23 cellular contexts compared by ENCODE assay signal in genomic region chr1:65625528-65625927, GRCh38.
"Had no signal": no experiment of that assay in that cellular context is flagged by ENCODE, and none has a peak within 500 bp of the region (broad histone marks: within the 10 kb centered on the region; RNA-seq: fewer than 3 reads in every experiment).

No MANE protein-coding gene starts in this region.

- H3K36me3 Mint-ChIP-seq: memory B cell; naive B cell; neural progenitor cell; stimulated activated memory B cell treated with anti-CD40 and anti-IgM and Interleukin-4, amounts not matched to agents 10 μg/mL and 1 μg/mL and 100 μg/mL, for 72 hours had no signal

- H3K4me1 Mint-ChIP-seq: memory B cell; naive B cell; nephron; neural progenitor cell; stimulated activated memory B cell treated with anti-CD40 and anti-IgM and Interleukin-4, amounts not matched to agents 10 μg/mL and 1 μg/mL and 100 μg/mL, for 72 hours had no signal

- H3K27me3 Mint-ChIP-seq: naive B cell; stimulated activated memory B cell treated with anti-CD40 and anti-IgM and Interleukin-4, amounts not matched to agents 10 μg/mL and 1 μg/mL and 100 μg/mL, for 72 hours had no signal

- H3K27ac ChIP-seq: coronary artery, esophagus muscularis mucosa, foreskin keratinocyte, gastroesophageal sphincter, heart left ventricle, hepatocyte, neural progenitor cell, prostate gland, skin epidermis, spleen, suprapubic skin had no signal

- H3K4me3 Mint-ChIP-seq: memory B cell; naive B cell; nephron; neural progenitor cell; stimulated activated memory B cell treated with anti-CD40 and anti-IgM and Interleukin-4, amounts not matched to agents 10 μg/mL and 1 μg/mL and 100 μg/mL, for 72 hours had no signal

- ATAC-seq: foreskin keratinocyte; gastroesophageal sphincter; heart left ventricle; left ventricle myocardium superior; right cardiac atrium; stimulated activated memory B cell treated with anti-CD40 and anti-IgM and Interleukin-4, amounts not matched to agents 10 μg/mL and 1 μg/mL and 100 μg/mL, for 72 hours; stimulated activated naive CD8-positive, alpha-beta T cell treated with anti-CD3 and anti-CD28 coated beads, Interleukin-15, Interleukin-2, amounts not matched to agents 100 U/mL and 50 U/mL, for 24 hours had no signal

- H3K27ac Mint-ChIP-seq: memory B cell; naive B cell; nephron; neural progenitor cell; stimulated activated memory B cell treated with anti-CD40 and anti-IgM and Interleukin-4, amounts not matched to agents 10 μg/mL and 1 μg/mL and 100 μg/mL, for 72 hours had no signal

- H3K9me3 Mint-ChIP-seq: memory B cell; naive B cell; nephron; neural progenitor cell; stimulated activated memory B cell treated with anti-CD40 and anti-IgM and Interleukin-4, amounts not matched to agents 10 μg/mL and 1 μg/mL and 100 μg/mL, for 72 hours had no signal

- DNase-seq: dermis blood vessel endothelial cell; effector memory CD4-positive, alpha-beta T cell; foreskin keratinocyte; heart left ventricle; kidney; left ventricle myocardium superior; naive B cell; right cardiac atrium; spleen; stimulated activated CD4-positive, alpha-beta T cell treated with anti-CD3 and anti-CD28 coated beads, Interleukin-4, amount 100 ng/mL, for 4 hours; stimulated activated naive CD8-positive, alpha-beta T cell treated with anti-CD3 and anti-CD28 coated beads, Interleukin-15, Interleukin-2, amounts not matched to agents 100 U/mL and 50 U/mL, for 24 hours; trophoblast cell had no signal
